Comparison of ENCODE assay signal across 8 cellular contexts in genomic region chr2:27705851-27706622, GRCh38. TPM values are rescaled to one million over a fixed set of nuclear protein-coding genes. Genes with fewer than 3 reads are reported as not detected.
DNase-seq lines count a peak whose midpoint lies in the region; ATAC-seq, FAIRE-seq and TF ChIP-seq lines count a peak whose summit lies in the region.

No MANE protein-coding gene starts in this region.

- H4K5ac ChIP-seq in mesendoderm (ENCODE audit: low read length): no peak overlapping the region

- no peak overlapping the region for H2BK15ac ChIP-seq in mesendoderm (replicated peaks; ENCODE audit: low read depth)

- H2BK5ac ChIP-seq in mesendoderm (ENCODE audit: low read length): no peak overlapping the region

- no peak overlapping the region for H2BK120ac ChIP-seq in mesendoderm (ENCODE audit: low read depth, low read length)

- no peak overlapping the region for H3K9ac ChIP-seq in mesendoderm (ENCODE audit: low read length)

- no peak for ATAC-seq in HG02571 (IDR thresholded peaks at IDR 0.05; ENCODE audit: unreplicated experiment)

- peak; percentile 66 for FAIRE-seq in bronchial epithelial cell (lab: Jason Lieb, UNC)

- no peak overlapping the region for H4K8ac ChIP-seq in mesendoderm (ENCODE audit: low read depth, low read length)

- no peak overlapping the region for H3K56ac ChIP-seq in mesendoderm (ENCODE audit: low read length)

- no peak overlapping the region for H3K4me3 ChIP-seq in bronchial epithelial cell (ENCODE audit: low read depth, low read length)
- H3K4me3 ChIP-seq in mesendoderm (ENCODE audit: low read length): no peak overlapping the region

- H3K4ac ChIP-seq in mesendoderm (ENCODE audit: low read depth, low read length): peak overlapping the region; percentile 45

- H2AK5ac ChIP-seq in mesendoderm (ENCODE audit: low read length): no peak overlapping the region

- no peaks in the 10 kb centered on the region for H3K79me2 ChIP-seq in mesendoderm (ENCODE audit: control insufficient read depth, insufficient read depth, low read length)

- H3K18ac ChIP-seq in mesendoderm (ENCODE audit: low read length): no peak overlapping the region

- no CpG with 5 or more reads among the region's 4 CpGs for WGBS in mesendoderm (ENCODE audit: extremely low coverage, insufficient coverage, low lambda C conversion rate)

- TF ChIP-seq EP300 in Ishikawa (IDR thresholded peaks at IDR 0.05; ENCODE audit: borderline replicate concordance): no peak

- no peaks in the 10 kb centered on the region for H3K4me1 ChIP-seq in mesendoderm (ENCODE audit: control insufficient read depth, low read depth, low read length)

- DNase-seq in AG20443 (ENCODE audit: low spot score): peak; percentile 84
- peak; percentile 100 for DNase-seq in bronchial epithelial cell (ENCODE audit: low read depth)
- peak; percentile 87 for DNase-seq in mesendoderm
- no peak for DNase-seq in NCI-H1105 treated with DMSO at 0.1 percent for 48 hours (lab: John Stamatoyannopoulos, UW)
- DNase-seq in NCI-H1436 (lab: John Stamatoyannopoulos, UW): no peak
- DNase-seq in activated CD8-positive, alpha-beta memory T cell treated with anti-CD3 and anti-CD28 coated beads for 24 hours: no peak

- no peak overlapping the region for H3K4me2 ChIP-seq in mesendoderm (ENCODE audit: low read length)

- H3K27ac ChIP-seq in mesendoderm (ENCODE audit: low read depth, low read length): no peak overlapping the region

- TF ChIP-seq RAD21 in Ishikawa (IDR thresholded peaks at IDR 0.05; ENCODE audit: low read depth): 0 out of 2 replicates have a peak, but pooled peaks have one; percentile 2

- no peak for TF ChIP-seq CTCF in bronchial epithelial cell (IDR thresholded peaks at IDR 0.05; ENCODE audit: insufficient read depth, low read length, severe bottlenecking)

- no peaks in the 10 kb centered on the region for H3K27me3 ChIP-seq in bronchial epithelial cell (ENCODE audit: control insufficient read depth, insufficient read depth, low read length)
- H3K27me3 ChIP-seq in mesendoderm (ENCODE audit: insufficient read depth, low read length, poor library complexity): no peaks in the 10 kb centered on the region

- H3K79me1 ChIP-seq in mesendoderm (ENCODE audit: low read length): no peaks in the 10 kb centered on the region

- H3K36me3 ChIP-seq in bronchial epithelial cell (ENCODE audit: control insufficient read depth, insufficient read depth, low read length) (no peaks in the 10 kb centered on the region), mesendoderm (ENCODE audit: control insufficient read depth, insufficient read depth, low read length) (no peaks in the 10 kb centered on the region)

- no peak overlapping the region for H3K23ac ChIP-seq in mesendoderm (ENCODE audit: low read length)

TF ChIP-seq in Ishikawa, 13 proteins besides CTCF, POLR2A, EP300 and RAD21:
- no peak for TF ChIP-seq CEBPB (IDR thresholded peaks at IDR 0.05)
- TF ChIP-seq NFIC (IDR thresholded peaks at IDR 0.05): peak; percentile 55

RNA-seq across cellular contexts. Expression of gene SLC4A1AP, which starts 42.3 kb away (rescaled TPM):
- 20.5 and 27.4 TPM in 2 replicates for total RNA-seq in bronchial epithelial cell
- polyA plus RNA-seq in mesendoderm (2013, experiment 1 of 2): 23.9 TPM
- 24.8 TPM for polyA plus RNA-seq in mesendoderm (2013, experiment 2 of 2)

RNA-seq across cellular contexts. Expression of gene SUPT7L, which starts 42.6 kb away (rescaled TPM):
- 10.5 and 14.7 TPM in 2 replicates for total RNA-seq in bronchial epithelial cell
- 24.1 TPM for polyA plus RNA-seq in mesendoderm (2013, experiment 1 of 2)
- polyA plus RNA-seq in mesendoderm (2013, experiment 2 of 2): 23.7 TPM

Comparison
In these comparisons a context has a peak if more than half of its experiments do, and no peak if none do; other contexts are left out.
1. DNase-seq: peak in AG20443 (single experiment), bronchial epithelial cell (single experiment) and mesendoderm (single experiment); none in NCI-H1105 treated with DMSO at 0.1 percent for 48 hours (single experiment), NCI-H1436 (single experiment) and activated CD8-positive, alpha-beta memory T cell treated with anti-CD3 and anti-CD28 coated beads for 24 hours (single experiment).